Comparison of ENCODE assay signal across 22 cellular contexts in the genomic region with DNA sequence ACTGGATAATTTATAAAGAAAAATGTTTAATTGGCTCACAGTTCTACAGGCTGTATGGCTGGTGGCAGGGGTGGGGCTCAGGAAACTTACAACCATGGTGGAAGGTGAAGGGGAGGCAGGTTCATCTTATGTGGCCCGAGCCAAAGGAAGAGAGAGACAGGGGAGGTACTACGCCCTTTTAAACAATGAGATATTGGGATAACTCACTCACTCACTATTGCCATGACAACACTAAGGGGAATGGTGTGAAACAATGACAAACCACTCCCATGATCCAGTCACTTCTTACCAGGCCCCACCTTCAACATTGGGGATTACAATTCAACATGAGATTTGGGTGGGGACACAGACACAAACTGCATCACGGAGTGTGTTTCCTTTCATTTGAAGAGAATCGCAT.
DNase-seq lines count a peak whose midpoint lies in the region; ATAC-seq, FAIRE-seq and TF ChIP-seq lines count a peak whose summit lies in the region.
"Had no signal": no experiment of that assay in that cellular context is flagged by ENCODE, and none has a peak within 500 bp of the region (broad histone marks: within the 10 kb centered on the region; RNA-seq: fewer than 3 reads in every experiment).

No MANE protein-coding gene starts in this region.

- no peaks in the 10 kb centered on the region for H4K20me1 ChIP-seq in HepG2 (ENCODE audit: insufficient read depth, low read length)

- TF ChIP-seq CTCF in endodermal cell (conservative IDR thresholded peaks at IDR 0.05) (no peak), nephron progenitor cell (IDR thresholded peaks at IDR 0.05) (no peak), testis (IDR thresholded peaks at IDR 0.05) (no peak), Peyer's patch (IDR thresholded peaks at IDR 0.05) (no peak), HepG2 (CRISPR knock-in tag; IDR thresholded peaks at IDR 0.05) (no peak)

- H3K4me3 Mint-ChIP-seq in activated CD4-positive, alpha-beta T cell treated with anti-CD3 and anti-CD28 coated beads, Interleukin-2, amount 10 ng/mL, durations not matched to agents 7 days and 5 days, result no peak overlapping the region
- no peak overlapping the region for H3K4me3 Mint-ChIP-seq in endodermal cell
- H3K4me3 Mint-ChIP-seq in nephron progenitor cell, result no peak overlapping the region
- H3K4me3 Mint-ChIP-seq: CD4-positive, CD25-positive, alpha-beta regulatory T cell; CD8-positive, alpha-beta memory T cell had no signal

- peaks cover 9% of the 10 kb centered on the region for H3K9me3 Mint-ChIP-seq in activated CD4-positive, alpha-beta T cell treated with anti-CD3 and anti-CD28 coated beads, Interleukin-2, amount 10 ng/mL, durations not matched to agents 7 days and 5 days
- peaks cover 1% of the 10 kb centered on the region for H3K9me3 Mint-ChIP-seq in endodermal cell
- H3K9me3 Mint-ChIP-seq in nephron progenitor cell, result peaks cover 10% of the 10 kb centered on the region

- no peak overlapping the region for H3K4me3 ChIP-seq in endodermal cell (ENCODE audit: low read length)
- H3K4me3 ChIP-seq in testis, result no peak overlapping the region
- no peak overlapping the region for H3K4me3 ChIP-seq in Peyer's patch
- H3K4me3 ChIP-seq in HepG2 (replicated peaks in 1 of 3; ENCODE audit: insufficient read depth in 1 of 3, low read depth in 2 of 3, low read length in 3 of 3), result no peak overlapping the region
- H3K4me3 ChIP-seq: GM12878, GM23248, HAP-1 had no signal

- BruUV-seq in HepG2 (replicated peaks; lab: Mats Ljungman, UMichigan), result no TSS peak

- no peaks in the 10 kb centered on the region for H3K27me3 ChIP-seq in endodermal cell (ENCODE audit: control insufficient read depth, insufficient read depth, low read length, poor library complexity, severe bottlenecking)
- no peaks in the 10 kb centered on the region for H3K27me3 ChIP-seq in testis
- no peaks in the 10 kb centered on the region for H3K27me3 ChIP-seq in Peyer's patch
- no peaks in the 10 kb centered on the region for H3K27me3 ChIP-seq in HepG2 (ENCODE audit: control insufficient read depth in 1 of 2, insufficient read depth in 2 of 2, low read length in 2 of 2)
- H3K27me3 ChIP-seq: BE2C had no signal

- H3K4me2 ChIP-seq in HepG2 (ENCODE audit: low read depth, low read length), result no peak overlapping the region

- no peak for TF ChIP-seq RAD21 in HepG2 (CRISPR knock-in tag; IDR thresholded peaks at IDR 0.05)

- 80 to 88% methylated on average over 1 to 4 of the region's 4 CpGs for WGBS in endodermal cell (ENCODE audit: insufficient coverage in 1 of 2, insufficient read length in 1 of 2), 2 experiments
- 89% methylated on average over 4 of the region's 4 CpGs for WGBS in testis, 2 donors
- 17% methylated on average over 4 of the region's 4 CpGs for WGBS in HepG2 (ENCODE audit: low lambda C conversion rate)

- DNase-seq in activated CD4-positive, alpha-beta T cell treated with anti-CD3 and anti-CD28 coated beads, Interleukin-2, amount 10 ng/mL, durations not matched to agents 7 days and 5 days, result no peak
- no peak for DNase-seq in activated CD4-positive, alpha-beta T cell treated with anti-CD3 and anti-CD28 coated beads for 4 hours
- peak; percentile 24 for DNase-seq in endodermal cell
- no peak for DNase-seq in nephron progenitor cell
- DNase-seq in testis, result peak; percentile 4
- no peak for DNase-seq in Peyer's patch
- no peak for DNase-seq in HepG2 (ENCODE audit: low spot score)
- DNase-seq: ACHN; BE2C; C1 segment of cervical spinal cord; CD4-positive, CD25-positive, alpha-beta regulatory T cell; CD8-positive, alpha-beta memory T cell; COR-L47; DMS 273 treated with DMSO at 0.1 percent for 48 hours; DMS53; DND-41; EL; GM23248 had no signal

- POLR2A ChIA-PET in activated CD4-positive, alpha-beta T cell treated with anti-CD3 and anti-CD28 coated beads, Interleukin-2, amount 10 ng/mL, durations not matched to agents 7 days and 5 days (lab: Charles Lee), result no interaction called here
- POLR2A ChIA-PET in HepG2 (lab: Yijun Ruan, JAX), result no interaction called here

- CTCF ChIA-PET in activated CD4-positive, alpha-beta T cell treated with anti-CD3 and anti-CD28 coated beads, Interleukin-2, amount 10 ng/mL, durations not matched to agents 7 days and 5 days (lab: Charles Lee), result interaction anchor here (1.7 kb wide), 1 partner anchor 30 kb away, joined by 4 read pairs; no protein-coding TSS in a partner anchor
- CTCF ChIA-PET in HepG2 (lab: Yijun Ruan, JAX; ENCODE audit: low intra/inter-chr PET ratio, low total read pairs), result no interaction called here

- no peaks in the 10 kb centered on the region for H3K9me3 ChIP-seq in endodermal cell (ENCODE audit: control insufficient read depth, low read length)
- no peaks in the 10 kb centered on the region for H3K9me3 ChIP-seq in testis
- no peaks in the 10 kb centered on the region for H3K9me3 ChIP-seq in Peyer's patch
- H3K9me3 ChIP-seq in HepG2 (ENCODE audit: low read length), result no peaks in the 10 kb centered on the region
- H3K9me3 ChIP-seq: BE2C, HAP-1 had no signal

- ATAC-seq in GM21423 (IDR thresholded peaks at IDR 0.05; ENCODE audit: unreplicated experiment), result no peak
- no peak for ATAC-seq in HepG2
- ATAC-seq: GM12878 had no signal

- no peak overlapping the region for H3K27ac ChIP-seq in endodermal cell (ENCODE audit: low read depth, low read length)
- no peak overlapping the region for H3K27ac ChIP-seq in testis
- no peak overlapping the region for H3K27ac ChIP-seq in Peyer's patch
- H3K27ac ChIP-seq in HepG2 (ENCODE audit: extremely low read length, insufficient read depth, low read length), result no peak overlapping the region
- H3K27ac ChIP-seq: GM23248 had no signal

- H3K4me1 Mint-ChIP-seq in activated CD4-positive, alpha-beta T cell treated with anti-CD3 and anti-CD28 coated beads, Interleukin-2, amount 10 ng/mL, durations not matched to agents 7 days and 5 days, result peaks cover 25% of the 10 kb centered on the region
- H3K4me1 Mint-ChIP-seq in endodermal cell, result peaks cover 3% of the 10 kb centered on the region
- peaks cover 4% of the 10 kb centered on the region for H3K4me1 Mint-ChIP-seq in nephron progenitor cell

- no peak overlapping the region for H2AFZ ChIP-seq in HepG2 (ENCODE audit: low read length)
- H2AFZ ChIP-seq: GM23248 had no signal

- intact Hi-C loops in testis (cut with DNase I; ENCODE audit: low total_unique reads), result no loop called here
- intact Hi-C loops in HepG2 (cut with micrococcal nuclease; ENCODE audit: unreplicated experiment), result no loop called here

- TF ChIP-seq EP300 in HepG2 (IDR thresholded peaks at IDR 0.05; ENCODE audit: low read depth in 2 of 2, low read length in 2 of 2) (no peak), HepG2 (CRISPR knock-in tag; IDR thresholded peaks at IDR 0.05; ENCODE audit: borderline replicate concordance) (no peak)

- no peak overlapping the region for H3K9ac ChIP-seq in endodermal cell (ENCODE audit: extremely low read depth, low read length, poor library complexity, severe bottlenecking)
- H3K9ac ChIP-seq in HepG2 (ENCODE audit: insufficient read depth, low read depth, low read length), result no peak overlapping the region
- H3K9ac ChIP-seq: GM23248 had no signal

- H3K36me3 ChIP-seq in endodermal cell (ENCODE audit: control insufficient read depth, insufficient read depth, low read length) (no peaks in the 10 kb centered on the region), testis (ENCODE audit: low read depth, missing control alignments) (no peaks in the 10 kb centered on the region), Peyer's patch (no peaks in the 10 kb centered on the region), HepG2 (replicated peaks in 1 of 2; ENCODE audit: control insufficient read depth in 1 of 2, insufficient read depth in 2 of 2, low read length in 2 of 2) (no peaks in the 10 kb centered on the region)
- H3K36me3 ChIP-seq: BE2C, HAP-1 had no signal

- in situ Hi-C loops in HepG2 (cut with HindIII; ENCODE audit: extremely low pct_ligation_motif_present, low pct_unique_long_range_greater_than_20kb), result no loop called here

- no peaks in the 10 kb centered on the region for H3K79me2 ChIP-seq in HepG2 (ENCODE audit: insufficient read depth, low read length)

- TF ChIP-seq POLR2A in testis (IDR thresholded peaks at IDR 0.05) (no peak), Peyer's patch (IDR thresholded peaks at IDR 0.05) (no peak), HepG2 (IDR thresholded peaks at IDR 0.05; ENCODE audit: insufficient read depth in 1 of 2, low read depth in 2 of 2, low read length in 2 of 2) (no peak)

- peaks cover 5% of the 10 kb centered on the region for H3K36me3 Mint-ChIP-seq in activated CD4-positive, alpha-beta T cell treated with anti-CD3 and anti-CD28 coated beads, Interleukin-2, amount 10 ng/mL, durations not matched to agents 7 days and 5 days (ENCODE audit: low read depth)
- H3K36me3 Mint-ChIP-seq in endodermal cell (ENCODE audit: low read depth) (no peaks in the 10 kb centered on the region), nephron progenitor cell (ENCODE audit: low read depth) (no peaks in the 10 kb centered on the region)
- H3K36me3 Mint-ChIP-seq: CD4-positive, CD25-positive, alpha-beta regulatory T cell; CD8-positive, alpha-beta memory T cell had no signal

- H3K4me1 ChIP-seq in endodermal cell (ENCODE audit: control insufficient read depth, insufficient read depth, low read length) (no peaks in the 10 kb centered on the region), testis (no peaks in the 10 kb centered on the region), Peyer's patch (peaks cover 0 to 6% (median 0%) of the 10 kb centered on the region in 4 donors), HepG2 (ENCODE audit: insufficient read depth, low read length) (no peaks in the 10 kb centered on the region)
- H3K4me1 ChIP-seq: BE2C, HAP-1 had no signal

- FAIRE-seq in HepG2 (lab: Jason Lieb, UNC), result no peak
- FAIRE-seq: A204.1, GM12878 had no signal

- peak overlapping the region; percentile 10 for H3K27ac Mint-ChIP-seq in activated CD4-positive, alpha-beta T cell treated with anti-CD3 and anti-CD28 coated beads, Interleukin-2, amount 10 ng/mL, durations not matched to agents 7 days and 5 days
- no peak overlapping the region for H3K27ac Mint-ChIP-seq in endodermal cell
- H3K27ac Mint-ChIP-seq in nephron progenitor cell, result peak overlapping the region; percentile 18
- H3K27ac Mint-ChIP-seq: CD8-positive, alpha-beta memory T cell had no signal

- H3K27me3 Mint-ChIP-seq in activated CD4-positive, alpha-beta T cell treated with anti-CD3 and anti-CD28 coated beads, Interleukin-2, amount 10 ng/mL, durations not matched to agents 7 days and 5 days, result peaks cover 4% of the 10 kb centered on the region
- H3K27me3 Mint-ChIP-seq in endodermal cell (ENCODE audit: insufficient read depth) (peaks cover 1% of the 10 kb centered on the region), nephron progenitor cell (ENCODE audit: low read depth, poor library complexity) (peaks cover 11% of the 10 kb centered on the region)

TF ChIP-seq in HepG2, 621 proteins besides CTCF, POLR2A, EP300 and RAD21 (continues in another document):
- no peak for TF ChIP-seq ZFP62 (CRISPR knock-in tag; IDR thresholded peaks at IDR 0.05)
- no peak for TF ChIP-seq GTF2F1 (IDR thresholded peaks at IDR 0.05; ENCODE audit: low read length)
- no peak for TF ChIP-seq ZNF792 (CRISPR knock-in tag; IDR thresholded peaks at IDR 0.05)

Comparison
In these comparisons a context has a peak if more than half of its experiments do, and no peak if none do; other contexts are left out.
1. DNase-seq: peak in endodermal cell (single experiment) and testis (single experiment); none in activated CD4-positive, alpha-beta T cell treated with anti-CD3 and anti-CD28 coated beads, Interleukin-2, amount 10 ng/mL, durations not matched to agents 7 days and 5 days (single experiment), activated CD4-positive, alpha-beta T cell treated with anti-CD3 and anti-CD28 coated beads for 4 hours (0 of 2), nephron progenitor cell (single experiment), Peyer's patch (0 of 3) and HepG2 (single experiment).